26 cellular contexts compared by ENCODE assay signal in the genomic region with DNA sequence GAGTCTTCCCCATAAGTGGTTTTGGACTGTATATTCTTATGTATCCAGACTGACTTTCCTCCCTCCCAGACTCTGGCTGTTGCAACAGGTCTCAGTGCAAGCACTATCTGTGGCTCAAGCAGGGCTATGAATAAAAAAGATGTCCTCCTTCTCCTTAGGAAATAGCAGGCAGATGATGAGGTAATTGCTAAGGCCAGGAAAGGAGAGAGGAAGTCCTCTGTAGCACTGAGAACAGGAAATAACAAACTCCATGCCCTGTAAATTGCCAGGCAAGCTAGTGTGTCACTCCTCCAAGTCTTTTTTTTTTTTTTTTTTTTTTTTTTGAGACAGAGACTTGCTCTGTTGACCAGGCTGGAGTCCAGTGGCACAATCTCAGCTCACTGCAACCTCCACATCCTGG.
"Had no signal": no experiment of that assay in that cellular context is flagged by ENCODE, and none has a peak within 500 bp of the region (broad histone marks: within the 10 kb centered on the region; RNA-seq: fewer than 3 reads in every experiment).

No MANE protein-coding gene starts in this region.

- H3K9me3 ChIP-seq: ascending aorta, body of pancreas, esophagus squamous epithelium had no signal

- H3K36me3 ChIP-seq: ascending aorta, esophagus squamous epithelium had no signal

- H3K27ac ChIP-seq: ascending aorta, body of pancreas, epithelial cell of prostate, esophagus squamous epithelium had no signal

- H3K27me3 ChIP-seq: ascending aorta, body of pancreas, esophagus squamous epithelium had no signal

- DNase-seq: activated CD4-positive, alpha-beta memory T cell treated with anti-CD3 and anti-CD28 coated beads for 36 hours; activated CD4-positive, alpha-beta T cell treated with anti-CD3 and anti-CD28 coated beads for 36 hours; activated CD4-positive, alpha-beta T cell treated with anti-CD3 and anti-CD28 coated beads, Interleukin-2, amount 10 ng/mL, durations not matched to agents 24 days and 14 days; activated CD4-positive, CD25-positive, alpha-beta regulatory T cell; activated CD4-positive, CD25-positive, alpha-beta regulatory T cell treated with anti-CD3 and anti-CD28 coated beads, Interleukin-2, amount 50 U/mL, for 72 hours; activated CD8-positive, alpha-beta memory T cell treated with anti-CD3 and anti-CD28 coated beads, Interleukin-2, amount 10 ng/mL, durations not matched to agents 7 days and 5 days; activated CD8-positive, alpha-beta memory T cell treated with anti-CD3 and anti-CD28 coated beads, Interleukin-2, amount 50 U/mL, for 4 hours; activated CD8-positive, alpha-beta T cell treated with anti-CD3 and anti-CD28 coated beads, Interleukin-2, amount 10 ng/mL, durations not matched to agents 7 days and 5 days; activated effector memory CD4-positive, alpha-beta T cell treated with anti-CD3 and anti-CD28 coated beads, Interleukin-2, amount 50 U/mL, for 16 hours; activated naive CD4-positive, alpha-beta T cell treated with anti-CD3 and anti-CD28 coated beads for 36 hours; activated naive CD8-positive, alpha-beta T cell treated with anti-CD3 and anti-CD28 coated beads for 36 hours; activated naive CD8-positive, alpha-beta T cell treated with anti-CD3 and anti-CD28 coated beads, Interleukin-2, amount 50 U/mL, for 24 hours; activated T-cell treated with anti-CD3 and anti-CD28 coated beads, Interleukin-2, amount 50 U/mL, for 1 hour; activated T-cell treated with anti-CD3 and anti-CD28 coated beads, Interleukin-2, amount 50 U/mL, for 48 hours; body of pancreas; caudate nucleus; cortex of kidney; dermis blood vessel endothelial cell; effector CD8-positive, alpha-beta T cell; esophagus squamous epithelium; foreskin fibroblast; head of caudate nucleus; hippocampal formation; T-helper 2 cell had no signal

- H3K4me1 ChIP-seq: ascending aorta, body of pancreas, esophagus squamous epithelium had no signal

- H3K4me3 ChIP-seq: ascending aorta, body of pancreas, esophagus squamous epithelium had no signal

- ATAC-seq: activated CD4-positive, alpha-beta T cell treated with anti-CD3 and anti-CD28 coated beads for 36 hours; activated CD8-positive, alpha-beta memory T cell treated with anti-CD3 and anti-CD28 coated beads, Interleukin-2, amount 10 ng/mL, durations not matched to agents 7 days and 5 days; activated CD8-positive, alpha-beta T cell treated with anti-CD3 and anti-CD28 coated beads, Interleukin-2, amount 10 ng/mL, durations not matched to agents 7 days and 5 days; activated naive CD8-positive, alpha-beta T cell treated with anti-CD3 and anti-CD28 coated beads, Interleukin-2, amount 50 U/mL, for 24 hours; body of pancreas had no signal
